In the genomic region with DNA sequence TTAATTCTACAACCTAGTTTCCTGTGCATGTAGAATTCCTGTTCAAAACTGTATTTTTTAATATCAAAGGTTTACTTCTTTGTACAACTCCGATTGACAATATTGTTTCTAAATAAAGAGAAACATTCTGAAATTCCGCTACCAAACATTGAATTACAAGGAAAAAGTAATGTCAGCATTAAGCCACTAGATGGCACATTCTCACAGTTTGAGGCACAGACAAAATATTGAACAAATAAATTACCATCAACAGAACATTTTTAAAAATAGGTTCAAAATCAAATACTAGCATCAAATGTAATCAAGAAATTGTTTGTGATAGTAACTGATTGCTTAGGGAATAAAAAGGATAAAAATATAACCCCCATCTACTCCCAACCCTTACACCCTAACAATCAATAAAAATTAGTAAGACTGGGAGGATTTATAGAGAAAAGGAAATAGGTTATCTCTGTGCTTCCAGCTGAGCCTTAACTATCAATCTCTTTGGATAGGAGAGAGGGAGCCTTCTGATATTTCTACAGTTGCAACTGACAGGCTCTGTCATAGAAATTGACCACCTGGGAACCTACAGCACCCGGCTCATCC, we compare ENCODE assay signal across 8 cellular contexts.
DNase-seq lines count a peak whose midpoint lies in the region; ATAC-seq and TF ChIP-seq lines count a peak whose summit lies in the region.

No MANE protein-coding gene starts in this region.

- peak; percentile 2 to 12 for DNase-seq in SHP77 (lab: John Stamatoyannopoulos, UW)
- DNase-seq in SHP77 treated with DMSO at 0.1 percent for 48 hours (lab: John Stamatoyannopoulos, UW): no peak
- peak; percentile 8 for DNase-seq in NCI-H2081 treated with DMSO at 0.1 percent for 48 hours (lab: John Stamatoyannopoulos, UW)
- no peak for DNase-seq in body of pancreas
- DNase-seq in lung microvascular endothelial cell (ENCODE audit: low read depth in 2 of 2): peak; percentile 40 to 63
- DNase-seq in HPDE6-E6E7 (ENCODE audit: extremely low spot score): no peak
- no peak for DNase-seq in islet precursor cell

- no peak overlapping the region for H3K27ac ChIP-seq in body of pancreas

- ATAC-seq in body of pancreas (no peak), GM21786 (IDR thresholded peaks at IDR 0.05; ENCODE audit: unreplicated experiment) (no peak)

- H3K36me3 ChIP-seq in body of pancreas (replicated peaks in 1 of 2; ENCODE audit: insufficient read depth in 1 of 2, low read depth in 2 of 2): no peaks in the 10 kb centered on the region

- H3K9me3 ChIP-seq in body of pancreas: no peaks in the 10 kb centered on the region

- intact Hi-C loops in body of pancreas (cut with DNase I): no loop called here

- no peak for TF ChIP-seq POLR2A in body of pancreas (IDR thresholded peaks at IDR 0.05)

- no peak overlapping the region for H3K4me3 ChIP-seq in body of pancreas

- H3K4me1 ChIP-seq in body of pancreas: peaks cover 11% of the 10 kb centered on the region

- WGBS in body of pancreas, 2 donors: 25 to 29% methylated on average over 3 of the region's 3 CpGs

- peak; percentile 42 to 78 (median 71) for TF ChIP-seq CTCF in body of pancreas (IDR thresholded peaks at IDR 0.05)

- H3K27me3 ChIP-seq in body of pancreas: no peaks in the 10 kb centered on the region

Comparison
In these comparisons a context has a peak if more than half of its experiments do, and no peak if none do; other contexts are left out.
1. DNase-seq: peak in SHP77 (2 of 2), NCI-H2081 treated with DMSO at 0.1 percent for 48 hours (single experiment) and lung microvascular endothelial cell (2 of 2); none in SHP77 treated with DMSO at 0.1 percent for 48 hours (single experiment), body of pancreas (0 of 4), HPDE6-E6E7 (single experiment) and islet precursor cell (single experiment).